Comparison of ENCODE assay signal across 25 cellular contexts in genomic region chrX:74377282-74377681, GRCh38. TPM values are rescaled to one million over a fixed set of nuclear protein-coding genes. Genes with fewer than 3 reads are reported as not detected.
"Had no signal": no experiment of that assay in that cellular context is flagged by ENCODE, and none has a peak within 500 bp of the region (broad histone marks: within the 10 kb centered on the region; RNA-seq: fewer than 3 reads in every experiment).

No MANE protein-coding gene starts in this region.

- H3K27ac Mint-ChIP-seq: IgD-negative memory B cell had no signal

- H3K36me3 Mint-ChIP-seq: IgD-negative memory B cell had no signal

- H3K4me3 Mint-ChIP-seq: IgD-negative memory B cell had no signal

- DNase-seq: Kasumi-1, MM.1S, NCI-H1092 treated with DMSO at 0.1 percent for 48 hours, NCI-H1436, NCI-H187, NCI-H2029, NCI-H2081 treated with DMSO at 0.1 percent for 48 hours, NCI-H2171, NCI-H226, NCI-H446, NCI-H510A, NCI-H524 treated with DMSO at 0.1 percent for 48 hours, NCI-H69, NCI-H774, PC-3, SHP77, SK-N-SH, SW 1271 had no signal

- H3K9me3 ChIP-seq: SK-N-SH had no signal

- H3K27ac ChIP-seq: HL-60, KMS-11, RWPE1 had no signal

- H3K4me2 ChIP-seq: KMS-11, SK-N-SH had no signal

- ATAC-seq: K562, Panc1, PC-3 had no signal

- FAIRE-seq: HTR-8/SVneo, K562 had no signal

- H3K4me3 ChIP-seq: K562 had no signal

- H3K9me3 Mint-ChIP-seq: IgD-negative memory B cell had no signal

- H3K4me1 Mint-ChIP-seq: IgD-negative memory B cell had no signal

RNA-seq across cellular contexts. Expression of gene SLC16A2, which starts 44.0 kb away (rescaled TPM):
- polyA plus RNA-seq: IgD-negative memory B cell, K562 had no signal
